1 cellular context compared by ENCODE assay signal in genomic region chr17:34242976-34243731, GRCh38.
TF ChIP-seq lines count a peak whose summit lies in the region.

No MANE protein-coding gene starts in this region.

TF ChIP-seq in GM12878, 131 proteins besides CTCF, POLR2A, EP300 and RAD21:
- TF ChIP-seq SMARCA5 (IDR thresholded peaks at IDR 0.05) (0 out of 2 replicates have a peak, but pooled peaks have one; percentile 39), ZBED1 (IDR thresholded peaks at IDR 0.05; ENCODE audit: borderline replicate concordance) (no peak)
